In genomic region chr7:85186521-85187241, GRCh38 we compare ENCODE assay signal across 1 cellular context.
A peak's percentile ranks its signal among the peaks of the same experiment; 100 is the strongest.
TF ChIP-seq lines count a peak whose summit lies in the region.

Gene SEMA3D (minus strand): TSS chr7:85187056. CDS start chr7:85121891, 65,165 bp downstream.

TF ChIP-seq in SK-N-SH, 30 proteins besides CTCF, POLR2A, EP300 and RAD21 (continued from another document):
- TF ChIP-seq GABPA (IDR thresholded peaks at IDR 0.05; ENCODE audit: low read depth), result no peak
- TF ChIP-seq, protein P1, sequence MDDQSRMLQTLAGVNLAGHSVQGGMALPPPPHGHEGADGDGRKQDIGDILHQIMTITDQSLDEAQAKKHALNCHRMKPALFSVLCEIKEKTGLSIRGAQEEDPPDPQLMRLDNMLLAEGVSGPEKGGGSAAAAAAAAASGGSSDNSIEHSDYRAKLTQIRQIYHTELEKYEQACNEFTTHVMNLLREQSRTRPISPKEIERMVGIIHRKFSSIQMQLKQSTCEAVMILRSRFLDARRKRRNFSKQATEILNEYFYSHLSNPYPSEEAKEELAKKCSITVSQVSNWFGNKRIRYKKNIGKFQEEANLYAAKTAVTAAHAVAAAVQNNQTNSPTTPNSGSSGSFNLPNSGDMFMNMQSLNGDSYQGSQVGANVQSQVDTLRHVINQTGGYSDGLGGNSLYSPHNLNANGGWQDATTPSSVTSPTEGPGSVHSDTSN (IDR thresholded peaks at IDR 0.05), result no peak
- TF ChIP-seq REST (IDR thresholded peaks at IDR 0.05; ENCODE audit: low read depth, low read length), result peak; percentile 54; the same call in 1 of the 2 replicates
- TF ChIP-seq GATA2 (CRISPR knock-in tag; IDR thresholded peaks at IDR 0.05), result no peak
- TF ChIP-seq ELF1 (IDR thresholded peaks at IDR 0.05), result no peak
- TF ChIP-seq MEF2A (IDR thresholded peaks at IDR 0.05; ENCODE audit: borderline replicate concordance, low read depth), result peak; percentile 18; the same call in 1 of the 2 replicates
- TF ChIP-seq EZH2phosphoT487 (IDR thresholded peaks at IDR 0.05; ENCODE audit: borderline replicate concordance, low read depth), result no peak
- TF ChIP-seq YY1 (IDR thresholded peaks at IDR 0.05; ENCODE audit: low read depth), result no peak; the same call in none of the 2 replicates
- peak; percentile 78; the same call in 1 of the 2 replicates for TF ChIP-seq TAF1 (IDR thresholded peaks at IDR 0.05; ENCODE audit: borderline replicate concordance, low read depth, low read length)
- TF ChIP-seq, protein P2, sequence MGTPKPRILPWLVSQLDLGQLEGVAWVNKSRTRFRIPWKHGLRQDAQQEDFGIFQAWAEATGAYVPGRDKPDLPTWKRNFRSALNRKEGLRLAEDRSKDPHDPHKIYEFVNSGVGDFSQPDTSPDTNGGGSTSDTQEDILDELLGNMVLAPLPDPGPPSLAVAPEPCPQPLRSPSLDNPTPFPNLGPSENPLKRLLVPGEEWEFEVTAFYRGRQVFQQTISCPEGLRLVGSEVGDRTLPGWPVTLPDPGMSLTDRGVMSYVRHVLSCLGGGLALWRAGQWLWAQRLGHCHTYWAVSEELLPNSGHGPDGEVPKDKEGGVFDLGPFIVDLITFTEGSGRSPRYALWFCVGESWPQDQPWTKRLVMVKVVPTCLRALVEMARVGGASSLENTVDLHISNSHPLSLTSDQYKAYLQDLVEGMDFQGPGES (IDR thresholded peaks at IDR 0.05; ENCODE audit: low read depth, low read length), result no peak
- TF ChIP-seq JUND (IDR thresholded peaks at IDR 0.05), result peak; percentile 9; the same call in 1 of the 2 replicates
- TF ChIP-seq, protein P3, sequence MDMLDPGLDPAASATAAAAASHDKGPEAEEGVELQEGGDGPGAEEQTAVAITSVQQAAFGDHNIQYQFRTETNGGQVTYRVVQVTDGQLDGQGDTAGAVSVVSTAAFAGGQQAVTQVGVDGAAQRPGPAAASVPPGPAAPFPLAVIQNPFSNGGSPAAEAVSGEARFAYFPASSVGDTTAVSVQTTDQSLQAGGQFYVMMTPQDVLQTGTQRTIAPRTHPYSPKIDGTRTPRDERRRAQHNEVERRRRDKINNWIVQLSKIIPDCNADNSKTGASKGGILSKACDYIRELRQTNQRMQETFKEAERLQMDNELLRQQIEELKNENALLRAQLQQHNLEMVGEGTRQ (IDR thresholded peaks at IDR 0.05; ENCODE audit: borderline replicate concordance, low read depth, low read length), result no peak
- no peak; the same call in 1 of the 2 replicates for TF ChIP-seq TEAD4 (IDR thresholded peaks at IDR 0.05; ENCODE audit: borderline replicate concordance, insufficient read depth)
- TF ChIP-seq RCOR1 (IDR thresholded peaks at IDR 0.05; ENCODE audit: low read length), result 0 out of 2 replicates have a peak, but pooled peaks have one; percentile 44
- TF ChIP-seq NFIC (IDR thresholded peaks at IDR 0.05; ENCODE audit: borderline replicate concordance), result peak; percentile 57; the same call in 1 of the 2 replicates
- TF ChIP-seq RXRA (IDR thresholded peaks at IDR 0.05; ENCODE audit: borderline replicate concordance, low read depth), result peak; percentile 13; the same call in 1 of the 2 replicates
- peak; percentile 91 for TF ChIP-seq SMC3 (IDR thresholded peaks at IDR 0.05; ENCODE audit: low read depth, low read length)
